In the genomic region with DNA sequence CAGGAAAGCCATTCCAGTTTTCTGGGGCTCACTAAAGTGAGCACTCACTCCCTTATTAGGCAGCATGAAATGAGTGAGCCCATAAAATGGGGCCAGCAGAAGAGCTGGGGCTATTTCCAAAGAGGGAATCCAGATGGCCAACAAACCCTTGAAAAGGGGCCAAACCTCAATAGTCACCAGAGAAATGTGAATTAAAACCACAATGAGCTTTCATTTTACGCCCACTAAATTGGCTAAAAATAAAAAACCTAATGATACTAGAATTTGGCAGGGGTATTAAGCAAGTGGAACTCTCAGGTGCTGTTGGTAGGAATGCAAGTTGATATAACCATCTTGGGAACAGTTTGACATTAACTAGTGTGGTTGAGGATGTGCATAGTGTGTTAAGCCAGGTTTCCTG, we compare ENCODE assay signal across 13 cellular contexts.
DNase-seq lines count a peak whose midpoint lies in the region; ATAC-seq, FAIRE-seq and TF ChIP-seq lines count a peak whose summit lies in the region.
"Had no signal": no experiment of that assay in that cellular context is flagged by ENCODE, and none has a peak within 500 bp of the region (broad histone marks: within the 10 kb centered on the region; RNA-seq: fewer than 3 reads in every experiment).

No MANE protein-coding gene starts in this region.

- ATAC-seq in activated CD4-positive, CD25-positive, alpha-beta regulatory T cell treated with anti-CD3 and anti-CD28 coated beads, Interleukin-2, amount 50 U/mL, for 24 hours: no peak

- no peak for TF ChIP-seq CTCF in AG09309 (IDR thresholded peaks at IDR 0.05; ENCODE audit: control insufficient read depth, insufficient read depth, low read depth, low read length, missing control alignments)

- H3K27me3 ChIP-seq in adipocyte (replicated peaks; ENCODE audit: control insufficient read depth, insufficient read depth, low read length): peaks cover 28% of the 10 kb centered on the region
- H3K27me3 ChIP-seq: neural progenitor cell had no signal

- no peaks in the 10 kb centered on the region for H3K36me3 ChIP-seq in adipocyte (ENCODE audit: control insufficient read depth, insufficient read depth, low read length, severe bottlenecking)
- H3K36me3 ChIP-seq: neural progenitor cell had no signal

- DNase-seq in AG09309 (ENCODE audit: low read depth) (peak; percentile 71), GM04503 (ENCODE audit: low read depth) (peak; percentile 68), adipocyte (ENCODE audit: low read depth) (peak; percentile 29), glomerular visceral epithelial cell (ENCODE audit: extremely low spot score) (peak; percentile 59), foreskin melanocyte (no peak), H54 (ENCODE audit: insufficient read length, low spot score) (no peak)
- no peak for DNase-seq in stimulated activated CD4-positive, alpha-beta T cell treated with anti-CD3 and anti-CD28 coated beads, Interleukin-2, amount 100 ng/mL, for 48 hours
- DNase-seq: NCI-H187 treated with DMSO at 0.1 percent for 48 hours had no signal

- no peaks in the 10 kb centered on the region for H3K9me3 ChIP-seq in adipocyte (ENCODE audit: control insufficient read depth, low read length)

- no peak for TF ChIP-seq POLR2A in H54 (IDR thresholded peaks at IDR 0.05; ENCODE audit: low read depth, low read length)

- H3K4me3 ChIP-seq in AG09309 (ENCODE audit: control insufficient read depth, low read depth, low read length) (no peak overlapping the region), adipocyte (ENCODE audit: low read length) (no peak overlapping the region)
- H3K4me3 ChIP-seq: A549, neural progenitor cell had no signal

- no peak overlapping the region for H3K9ac ChIP-seq in adipocyte (ENCODE audit: low read length)
- H3K9ac ChIP-seq: neural progenitor cell had no signal

- peaks cover 4% of the 10 kb centered on the region for H3K4me1 ChIP-seq in adipocyte (ENCODE audit: control insufficient read depth, insufficient read depth, low read length)
- H3K4me1 ChIP-seq: neural progenitor cell had no signal

- FAIRE-seq in H54 (lab: Jason Lieb, UNC): no peak
- FAIRE-seq: A549, islet of Langerhans, small intestine had no signal

Comparison
In these comparisons a context has a peak if more than half of its experiments do, and no peak if none do; other contexts are left out.
1. DNase-seq: peak in AG09309 (single experiment), GM04503 (single experiment), adipocyte (single experiment) and glomerular visceral epithelial cell (single experiment); none in stimulated activated CD4-positive, alpha-beta T cell treated with anti-CD3 and anti-CD28 coated beads, Interleukin-2, amount 100 ng/mL, for 48 hours (0 of 2), foreskin melanocyte (single experiment) and H54 (single experiment).